In genomic region chr2:133819906-133820305, GRCh38 we compare ENCODE assay signal across 2 cellular contexts.
TF ChIP-seq lines count a peak whose summit lies in the region.

No MANE protein-coding gene starts in this region.

TF ChIP-seq in HEK293, 187 proteins besides CTCF, POLR2A, EP300 and RAD21 (continued from another document):
- no peak for TF ChIP-seq GLI2 (tag by site-specific recombination; IDR thresholded peaks at IDR 0.05; ENCODE audit: borderline replicate concordance, low read depth)
- no peak for TF ChIP-seq GLIS1 (tag by site-specific recombination; IDR thresholded peaks at IDR 0.05)
- no peak for TF ChIP-seq ZNF324 (tag by site-specific recombination; IDR thresholded peaks at IDR 0.05)
TF ChIP-seq in HEK293: peak in this region for 0.

TF ChIP-seq in GM23338, 12 proteins besides CTCF, POLR2A, EP300 and RAD21 (continued from another document):
- no peak for TF ChIP-seq ZNF462 (CRISPR knock-in tag; IDR thresholded peaks at IDR 0.05)
- TF ChIP-seq ZNF331 (CRISPR knock-in tag; IDR thresholded peaks at IDR 0.05; ENCODE audit: low read depth), result no peak
- TF ChIP-seq STAT1 (IDR thresholded peaks at IDR 0.05; ENCODE audit: unreplicated experiment), result no peak
- TF ChIP-seq JUNB (IDR thresholded peaks at IDR 0.05; ENCODE audit: unreplicated experiment), result no peak
- TF ChIP-seq ETS1 (IDR thresholded peaks at IDR 0.05), result no peak
- TF ChIP-seq POLR2AphosphoS5 (IDR thresholded peaks at IDR 0.05; ENCODE audit: low read depth), result no peak
- TF ChIP-seq CREB1 (CRISPR knock-in tag; IDR thresholded peaks at IDR 0.05; ENCODE audit: low read depth), result no peak
